1 cellular context compared by ENCODE assay signal in genomic region chr12:113425960-113426453, GRCh38.
TF ChIP-seq lines count a peak whose summit lies in the region.

No MANE protein-coding gene starts in this region.

TF ChIP-seq in WTC11, 78 proteins besides CTCF, POLR2A, EP300 and RAD21 (continued from another document):
- TF ChIP-seq ZNF423 (CRISPR knock-in tag; IDR thresholded peaks at IDR 0.05) (peak; percentile 81), NFATC4 (CRISPR knock-in tag; IDR thresholded peaks at IDR 0.05) (no peak), CREM (CRISPR knock-in tag; IDR thresholded peaks at IDR 0.05) (no peak), ESRRA (CRISPR knock-in tag; IDR thresholded peaks at IDR 0.05; ENCODE audit: borderline replicate concordance) (no peak), FOXJ3 (CRISPR knock-in tag; IDR thresholded peaks at IDR 0.05; ENCODE audit: borderline replicate concordance) (no peak), JUN (CRISPR knock-in tag; IDR thresholded peaks at IDR 0.05) (no peak), AFF4 (CRISPR knock-in tag; IDR thresholded peaks at IDR 0.05; ENCODE audit: borderline replicate concordance) (no peak), ZBTB21 (CRISPR knock-in tag; IDR thresholded peaks at IDR 0.05; ENCODE audit: borderline replicate concordance) (no peak), CBFB (CRISPR knock-in tag; IDR thresholded peaks at IDR 0.05; ENCODE audit: low read depth) (no peak), NR3C1 (CRISPR knock-in tag; conservative IDR thresholded peaks at IDR 0.05; ENCODE audit: low read depth) (no peak), NFYB (CRISPR knock-in tag; conservative IDR thresholded peaks at IDR 0.05; ENCODE audit: low read depth) (peak; percentile 44; the same call in 1 of the 2 replicates), MYBL2 (CRISPR knock-in tag; IDR thresholded peaks at IDR 0.05) (no peak), GABPB1 (CRISPR knock-in tag; IDR thresholded peaks at IDR 0.05) (no peak), ZNF396 (CRISPR knock-in tag; IDR thresholded peaks at IDR 0.05; ENCODE audit: borderline replicate concordance) (no peak), SMAD3 (CRISPR knock-in tag; IDR thresholded peaks at IDR 0.05; ENCODE audit: borderline replicate concordance) (no peak), TEAD4 (CRISPR knock-in tag; IDR thresholded peaks at IDR 0.05) (no peak), TCF7 (CRISPR knock-in tag; IDR thresholded peaks at IDR 0.05; ENCODE audit: low read depth) (no peak), ZNF121 (CRISPR knock-in tag; IDR thresholded peaks at IDR 0.05) (0 out of 2 replicates have a peak, but pooled peaks have one; percentile 0), PRRX2 (CRISPR knock-in tag; IDR thresholded peaks at IDR 0.05) (no peak), ZNF671 (CRISPR knock-in tag; IDR thresholded peaks at IDR 0.05) (no peak), ZNF317 (CRISPR knock-in tag; IDR thresholded peaks at IDR 0.05; ENCODE audit: borderline replicate concordance, low read depth) (no peak), ZMAT4 (CRISPR knock-in tag; IDR thresholded peaks at IDR 0.05) (no peak), NFE2L1 (CRISPR knock-in tag; IDR thresholded peaks at IDR 0.05) (0 out of 2 replicates have a peak, but pooled peaks have one; percentile 57), SP1 (CRISPR knock-in tag; conservative IDR thresholded peaks at IDR 0.05) (0 out of 2 replicates have a peak, but pooled peaks have one; percentile 9), ZNF532 (CRISPR knock-in tag; IDR thresholded peaks at IDR 0.05; ENCODE audit: borderline replicate concordance) (no peak), ZNF138 (CRISPR knock-in tag; conservative IDR thresholded peaks at IDR 0.05) (no peak)
- TF ChIP-seq, protein P1, sequence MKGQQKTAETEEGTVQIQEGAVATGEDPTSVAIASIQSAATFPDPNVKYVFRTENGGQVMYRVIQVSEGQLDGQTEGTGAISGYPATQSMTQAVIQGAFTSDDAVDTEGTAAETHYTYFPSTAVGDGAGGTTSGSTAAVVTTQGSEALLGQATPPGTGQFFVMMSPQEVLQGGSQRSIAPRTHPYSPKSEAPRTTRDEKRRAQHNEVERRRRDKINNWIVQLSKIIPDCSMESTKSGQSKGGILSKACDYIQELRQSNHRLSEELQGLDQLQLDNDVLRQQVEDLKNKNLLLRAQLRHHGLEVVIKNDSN (CRISPR knock-in tag; IDR thresholded peaks at IDR 0.05) = 0 out of 2 replicates have a peak, but pooled peaks have one; percentile 16
- TF ChIP-seq, protein P2, sequence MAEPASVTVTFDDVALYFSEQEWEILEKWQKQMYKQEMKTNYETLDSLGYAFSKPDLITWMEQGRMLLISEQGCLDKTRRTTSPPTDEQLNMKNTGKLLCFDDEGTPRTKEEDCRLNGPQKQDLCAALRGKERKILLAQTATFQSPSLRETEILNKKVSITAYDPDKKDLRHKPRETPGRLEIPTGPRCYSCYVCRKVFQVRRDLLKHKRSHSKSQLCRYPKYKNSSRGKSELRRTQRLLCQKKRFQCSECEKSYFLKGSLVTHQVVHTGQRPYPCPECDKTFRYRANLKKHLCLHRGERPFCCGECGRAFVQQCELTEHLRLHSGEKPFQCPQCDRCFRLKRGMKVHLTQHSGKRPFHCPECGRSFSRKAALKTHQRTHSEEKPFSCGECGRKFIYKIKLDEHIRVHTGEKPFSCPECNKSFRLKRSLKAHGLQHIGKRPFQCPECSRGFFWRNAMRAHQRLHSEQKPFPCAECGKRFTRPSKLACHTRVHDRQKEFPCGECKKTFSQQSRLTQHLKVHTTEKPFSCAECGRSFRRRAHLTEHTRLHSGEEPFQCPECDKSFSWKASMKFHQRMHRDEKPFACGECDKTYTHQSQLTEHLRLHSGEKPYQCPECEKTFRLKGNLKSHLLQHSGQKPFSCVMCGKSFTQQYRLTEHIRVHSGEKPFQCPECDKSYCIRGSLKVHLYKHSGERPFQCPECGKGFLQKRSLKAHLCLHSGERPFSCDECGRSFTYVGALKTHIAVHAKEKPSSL (CRISPR knock-in tag; conservative IDR thresholded peaks at IDR 0.05) = no peak
- TF ChIP-seq, protein P3, sequence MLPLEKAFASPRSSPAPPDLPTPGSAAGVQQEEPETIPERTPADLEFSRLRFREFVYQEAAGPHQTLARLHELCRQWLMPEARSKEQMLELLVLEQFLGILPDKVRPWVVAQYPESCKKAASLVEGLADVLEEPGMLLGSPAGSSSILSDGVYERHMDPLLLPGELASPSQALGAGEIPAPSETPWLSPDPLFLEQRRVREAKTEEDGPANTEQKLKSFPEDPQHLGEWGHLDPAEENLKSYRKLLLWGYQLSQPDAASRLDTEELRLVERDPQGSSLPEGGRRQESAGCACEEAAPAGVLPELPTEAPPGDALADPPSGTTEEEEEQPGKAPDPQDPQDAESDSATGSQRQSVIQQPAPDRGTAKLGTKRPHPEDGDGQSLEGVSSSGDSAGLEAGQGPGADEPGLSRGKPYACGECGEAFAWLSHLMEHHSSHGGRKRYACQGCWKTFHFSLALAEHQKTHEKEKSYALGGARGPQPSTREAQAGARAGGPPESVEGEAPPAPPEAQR (CRISPR knock-in tag; IDR thresholded peaks at IDR 0.05) = no peak
- TF ChIP-seq, protein P4, sequence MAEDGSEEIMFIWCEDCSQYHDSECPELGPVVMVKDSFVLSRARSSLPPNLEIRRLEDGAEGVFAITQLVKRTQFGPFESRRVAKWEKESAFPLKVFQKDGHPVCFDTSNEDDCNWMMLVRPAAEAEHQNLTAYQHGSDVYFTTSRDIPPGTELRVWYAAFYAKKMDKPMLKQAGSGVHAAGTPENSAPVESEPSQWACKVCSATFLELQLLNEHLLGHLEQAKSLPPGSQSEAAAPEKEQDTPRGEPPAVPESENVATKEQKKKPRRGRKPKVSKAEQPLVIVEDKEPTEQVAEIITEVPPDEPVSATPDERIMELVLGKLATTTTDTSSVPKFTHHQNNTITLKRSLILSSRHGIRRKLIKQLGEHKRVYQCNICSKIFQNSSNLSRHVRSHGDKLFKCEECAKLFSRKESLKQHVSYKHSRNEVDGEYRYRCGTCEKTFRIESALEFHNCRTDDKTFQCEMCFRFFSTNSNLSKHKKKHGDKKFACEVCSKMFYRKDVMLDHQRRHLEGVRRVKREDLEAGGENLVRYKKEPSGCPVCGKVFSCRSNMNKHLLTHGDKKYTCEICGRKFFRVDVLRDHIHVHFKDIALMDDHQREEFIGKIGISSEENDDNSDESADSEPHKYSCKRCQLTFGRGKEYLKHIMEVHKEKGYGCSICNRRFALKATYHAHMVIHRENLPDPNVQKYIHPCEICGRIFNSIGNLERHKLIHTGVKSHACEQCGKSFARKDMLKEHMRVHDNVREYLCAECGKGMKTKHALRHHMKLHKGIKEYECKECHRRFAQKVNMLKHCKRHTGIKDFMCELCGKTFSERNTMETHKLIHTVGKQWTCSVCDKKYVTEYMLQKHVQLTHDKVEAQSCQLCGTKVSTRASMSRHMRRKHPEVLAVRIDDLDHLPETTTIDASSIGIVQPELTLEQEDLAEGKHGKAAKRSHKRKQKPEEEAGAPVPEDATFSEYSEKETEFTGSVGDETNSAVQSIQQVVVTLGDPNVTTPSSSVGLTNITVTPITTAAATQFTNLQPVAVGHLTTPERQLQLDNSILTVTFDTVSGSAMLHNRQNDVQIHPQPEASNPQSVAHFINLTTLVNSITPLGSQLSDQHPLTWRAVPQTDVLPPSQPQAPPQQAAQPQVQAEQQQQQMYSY (CRISPR knock-in tag; IDR thresholded peaks at IDR 0.05) = no peak
- TF ChIP-seq, protein P5, sequence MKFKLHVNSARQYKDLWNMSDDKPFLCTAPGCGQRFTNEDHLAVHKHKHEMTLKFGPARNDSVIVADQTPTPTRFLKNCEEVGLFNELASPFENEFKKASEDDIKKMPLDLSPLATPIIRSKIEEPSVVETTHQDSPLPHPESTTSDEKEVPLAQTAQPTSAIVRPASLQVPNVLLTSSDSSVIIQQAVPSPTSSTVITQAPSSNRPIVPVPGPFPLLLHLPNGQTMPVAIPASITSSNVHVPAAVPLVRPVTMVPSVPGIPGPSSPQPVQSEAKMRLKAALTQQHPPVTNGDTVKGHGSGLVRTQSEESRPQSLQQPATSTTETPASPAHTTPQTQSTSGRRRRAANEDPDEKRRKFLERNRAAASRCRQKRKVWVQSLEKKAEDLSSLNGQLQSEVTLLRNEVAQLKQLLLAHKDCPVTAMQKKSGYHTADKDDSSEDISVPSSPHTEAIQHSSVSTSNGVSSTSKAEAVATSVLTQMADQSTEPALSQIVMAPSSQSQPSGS (CRISPR knock-in tag; IDR thresholded peaks at IDR 0.05; ENCODE audit: borderline replicate concordance, low read depth) = no peak
- TF ChIP-seq, protein P6, sequence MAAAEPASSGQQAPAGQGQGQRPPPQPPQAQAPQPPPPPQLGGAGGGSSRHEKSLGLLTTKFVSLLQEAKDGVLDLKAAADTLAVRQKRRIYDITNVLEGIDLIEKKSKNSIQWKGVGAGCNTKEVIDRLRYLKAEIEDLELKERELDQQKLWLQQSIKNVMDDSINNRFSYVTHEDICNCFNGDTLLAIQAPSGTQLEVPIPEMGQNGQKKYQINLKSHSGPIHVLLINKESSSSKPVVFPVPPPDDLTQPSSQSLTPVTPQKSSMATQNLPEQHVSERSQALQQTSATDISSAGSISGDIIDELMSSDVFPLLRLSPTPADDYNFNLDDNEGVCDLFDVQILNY (CRISPR knock-in tag; IDR thresholded peaks at IDR 0.05) = no peak
